38 cellular contexts compared by ENCODE assay signal in the genomic region with DNA sequence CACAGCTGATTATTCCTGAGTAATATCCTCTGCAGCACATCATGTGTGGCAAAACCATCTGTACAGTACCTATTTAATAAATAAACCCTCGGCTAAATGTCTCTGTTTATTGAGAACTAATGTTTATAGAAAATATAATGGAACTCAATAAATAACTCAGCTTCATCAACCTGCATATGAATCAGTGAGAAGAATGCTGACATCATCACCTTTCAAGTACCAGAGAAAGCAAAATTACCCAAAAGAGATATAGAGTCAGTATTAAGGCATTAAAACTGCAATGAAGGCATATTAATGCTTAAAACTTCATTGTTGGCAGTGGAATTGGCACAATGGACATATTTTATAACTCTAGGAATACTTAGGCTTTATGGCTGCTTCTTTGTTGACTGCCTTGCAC.
"Had no signal": no experiment of that assay in that cellular context is flagged by ENCODE, and none has a peak within 500 bp of the region (broad histone marks: within the 10 kb centered on the region; RNA-seq: fewer than 3 reads in every experiment).

No MANE protein-coding gene starts in this region.

- ATAC-seq: activated CD8-positive, alpha-beta T cell treated with anti-CD3 and anti-CD28 coated beads for 36 hours; activated naive CD8-positive, alpha-beta T cell treated with anti-CD3 and anti-CD28 coated beads, Interleukin-2, amount 50 U/mL, for 24 hours; activated T-cell treated with anti-CD3 and anti-CD28 coated beads, Interleukin-2, amount 50 U/mL, for 4 hours; activated T-cell treated with anti-CD3 and anti-CD28 coated beads, Interleukin-2, amount 50 U/mL, for 72 hours; activated T-helper 17 cell treated with anti-CD3 and anti-CD28 coated beads, Interleukin-2, amount 50 U/mL, for 72 hours had no signal

- H3K36me3 ChIP-seq: ascending aorta, cardiac muscle cell, colonic mucosa had no signal

- H3K27me3 ChIP-seq: ascending aorta, cardiac muscle cell, colonic mucosa had no signal

- H3K4me3 Mint-ChIP-seq: activated B cell treated with CpG ODN at 0.5 μM for 24 hours; activated CD4-positive, alpha-beta memory T cell treated with anti-CD3 and anti-CD28 coated beads for 36 hours; activated CD4-positive, alpha-beta T cell treated with anti-CD3 and anti-CD28 coated beads, Interleukin-2, amount 10 ng/mL, durations not matched to agents 24 days and 14 days; activated CD8-positive, alpha-beta T cell treated with anti-CD3 and anti-CD28 coated beads for 36 hours; activated naive CD4-positive, alpha-beta T cell treated with anti-CD3 and anti-CD28 coated beads for 36 hours; activated naive CD4-positive, alpha-beta T cell treated with anti-CD3 and anti-CD28 coated beads, Interleukin-2, amount 50 U/mL, for 24 hours; activated naive CD8-positive, alpha-beta T cell; activated naive CD8-positive, alpha-beta T cell treated with anti-CD3 and anti-CD28 coated beads, Interleukin-2, amount 10 ng/mL, durations not matched to agents 7 days and 5 days; activated naive CD8-positive, alpha-beta T cell treated with anti-CD3 and anti-CD28 coated beads, Interleukin-2, amount 50 U/mL, for 24 hours; activated T-cell treated with anti-CD3 and anti-CD28 coated beads, Interleukin-2, amount 50 U/mL, for 4 hours; activated T-cell treated with anti-CD3 and anti-CD28 coated beads, Interleukin-2, amount 50 U/mL, for 72 hours; activated T-helper 1 cell treated with anti-CD3 and anti-CD28 coated beads, Interleukin-12 subunit alpha, Interleukin-12 subunit beta, Interleukin-2, Interleukin-4 antibody, amounts not matched to agents 30 ng/mL and 10 ng/mL and 1 ng/mL, durations not matched to agents 14 hours and 24 hours and 36 hours; activated T-helper 17 cell treated with anti-CD3 and anti-CD28 coated beads, Interleukin-2, amount 50 U/mL, for 72 hours; brain; central memory CD8-positive, alpha-beta T cell; T-helper 2 cell treated with Interferon-gamma antibody and Interleukin-4, amounts not matched to agents 5 μg/mL and 100 μg/mL, for 36 hours had no signal

- H3K4me1 Mint-ChIP-seq: activated B cell treated with CpG ODN at 0.5 μM for 24 hours; activated CD4-positive, alpha-beta T cell treated with anti-CD3 and anti-CD28 coated beads, Interleukin-2, amount 10 ng/mL, durations not matched to agents 24 days and 14 days; activated naive CD4-positive, alpha-beta T cell treated with anti-CD3 and anti-CD28 coated beads, Interleukin-2, amount 50 U/mL, for 24 hours; activated naive CD8-positive, alpha-beta T cell treated with anti-CD3 and anti-CD28 coated beads, Interleukin-2, amount 10 ng/mL, durations not matched to agents 7 days and 5 days; activated naive CD8-positive, alpha-beta T cell treated with anti-CD3 and anti-CD28 coated beads, Interleukin-2, amount 50 U/mL, for 24 hours; activated T-helper 17 cell treated with anti-CD3 and anti-CD28 coated beads, Interleukin-2, amount 50 U/mL, for 72 hours; brain; central memory CD8-positive, alpha-beta T cell had no signal

- H3K9me3 ChIP-seq: ascending aorta, colonic mucosa had no signal

- H3K36me3 Mint-ChIP-seq: activated CD4-positive, alpha-beta memory T cell treated with anti-CD3 and anti-CD28 coated beads for 36 hours; activated naive CD4-positive, alpha-beta T cell treated with anti-CD3 and anti-CD28 coated beads, Interleukin-2, amount 50 U/mL, for 24 hours; activated naive CD8-positive, alpha-beta T cell; activated naive CD8-positive, alpha-beta T cell treated with anti-CD3 and anti-CD28 coated beads, Interleukin-2, amount 10 ng/mL, durations not matched to agents 7 days and 5 days; brain had no signal

- H3K27me3 Mint-ChIP-seq: brain had no signal

- H3K27ac ChIP-seq: ascending aorta, cardiac muscle cell, colonic mucosa, VCaP had no signal

- H3K4me1 ChIP-seq: ascending aorta, colonic mucosa had no signal

- H3K4me3 ChIP-seq: ascending aorta, cardiac muscle cell, colonic mucosa had no signal

- FAIRE-seq: bronchial epithelial cell, TTC549 had no signal

- DNase-seq: activated B cell treated with CpG ODN at 0.5 μM for 24 hours; activated CD4-positive, alpha-beta memory T cell treated with anti-CD3 and anti-CD28 coated beads for 36 hours; activated CD4-positive, alpha-beta T cell treated with anti-CD3 and anti-CD28 coated beads for 4 hours; activated CD4-positive, alpha-beta T cell treated with anti-CD3 and anti-CD28 coated beads, Interleukin-2, amount 10 ng/mL, durations not matched to agents 24 days and 14 days; activated CD4-positive, alpha-beta T cell treated with anti-CD3 and anti-CD28 coated beads, Interleukin-2, amount 50 U/mL, for 1 hour; activated CD4-positive, alpha-beta T cell treated with anti-CD3 and anti-CD28 coated beads, Interleukin-2, amount 50 U/mL, for 4 hours; activated CD4-positive, CD25-positive, alpha-beta regulatory T cell treated with anti-CD3 and anti-CD28 coated beads, Interleukin-2, amount 50 U/mL, for 72 hours; activated CD8-positive, alpha-beta memory T cell treated with anti-CD3 and anti-CD28 coated beads, Interleukin-2, amount 50 U/mL, for 4 hours; activated CD8-positive, alpha-beta T cell treated with anti-CD3 and anti-CD28 coated beads for 36 hours; activated effector memory CD4-positive, alpha-beta T cell treated with anti-CD3 and anti-CD28 coated beads, Interleukin-2, amount 50 U/mL, for 16 hours; activated gamma-delta T cell treated with Interleukin-2 at 50 U/mL for 16 hours; activated naive CD4-positive, alpha-beta T cell; activated naive CD4-positive, alpha-beta T cell treated with anti-CD3 and anti-CD28 coated beads for 36 hours; activated naive CD8-positive, alpha-beta T cell treated with anti-CD3 and anti-CD28 coated beads, Interleukin-2, amount 10 ng/mL, durations not matched to agents 7 days and 5 days; activated naive CD8-positive, alpha-beta T cell treated with anti-CD3 and anti-CD28 coated beads, Interleukin-2, amount 50 U/mL, for 24 hours; activated T-cell treated with anti-CD3 and anti-CD28 coated beads for 4 hours; activated T-cell treated with anti-CD3 and anti-CD28 coated beads, Interleukin-2, amount 50 U/mL, for 1 hour; activated T-cell treated with anti-CD3 and anti-CD28 coated beads, Interleukin-2, amount 50 U/mL, for 4 hours; activated T-cell treated with anti-CD3 and anti-CD28 coated beads, Interleukin-2, amount 50 U/mL, for 72 hours; amygdala; anterior cingulate cortex; caudate nucleus; cerebellar nuclear complex; colonic mucosa; T-helper 2 cell; T-helper 9 cell had no signal

- H3K27ac Mint-ChIP-seq: activated B cell treated with CpG ODN at 0.5 μM for 24 hours; activated CD4-positive, alpha-beta memory T cell treated with anti-CD3 and anti-CD28 coated beads for 36 hours; activated CD4-positive, alpha-beta T cell treated with anti-CD3 and anti-CD28 coated beads, Interleukin-2, amount 10 ng/mL, durations not matched to agents 24 days and 14 days; activated CD8-positive, alpha-beta T cell treated with anti-CD3 and anti-CD28 coated beads for 36 hours; activated naive CD4-positive, alpha-beta T cell treated with anti-CD3 and anti-CD28 coated beads for 36 hours; activated naive CD4-positive, alpha-beta T cell treated with anti-CD3 and anti-CD28 coated beads, Interleukin-2, amount 50 U/mL, for 24 hours; activated naive CD8-positive, alpha-beta T cell; activated naive CD8-positive, alpha-beta T cell treated with anti-CD3 and anti-CD28 coated beads, Interleukin-2, amount 10 ng/mL, durations not matched to agents 7 days and 5 days; activated naive CD8-positive, alpha-beta T cell treated with anti-CD3 and anti-CD28 coated beads, Interleukin-2, amount 50 U/mL, for 24 hours; activated T-cell treated with anti-CD3 and anti-CD28 coated beads, Interleukin-2, amount 50 U/mL, for 72 hours; activated T-helper 1 cell treated with anti-CD3 and anti-CD28 coated beads, Interleukin-12 subunit alpha, Interleukin-12 subunit beta, Interleukin-2, Interleukin-4 antibody, amounts not matched to agents 30 ng/mL and 10 ng/mL and 1 ng/mL, durations not matched to agents 14 hours and 24 hours and 36 hours; activated T-helper 17 cell treated with anti-CD3 and anti-CD28 coated beads, Interleukin-2, amount 50 U/mL, for 72 hours; brain; T-helper 2 cell treated with Interferon-gamma antibody and Interleukin-4, amounts not matched to agents 5 μg/mL and 100 μg/mL, for 36 hours had no signal

- H3K9me3 Mint-ChIP-seq: activated B cell treated with CpG ODN at 0.5 μM for 24 hours; activated CD4-positive, alpha-beta memory T cell treated with anti-CD3 and anti-CD28 coated beads for 36 hours; activated CD4-positive, alpha-beta T cell treated with anti-CD3 and anti-CD28 coated beads, Interleukin-2, amount 10 ng/mL, durations not matched to agents 24 days and 14 days; activated CD8-positive, alpha-beta T cell treated with anti-CD3 and anti-CD28 coated beads for 36 hours; activated naive CD4-positive, alpha-beta T cell treated with anti-CD3 and anti-CD28 coated beads for 36 hours; activated naive CD4-positive, alpha-beta T cell treated with anti-CD3 and anti-CD28 coated beads, Interleukin-2, amount 50 U/mL, for 24 hours; activated naive CD8-positive, alpha-beta T cell treated with anti-CD3 and anti-CD28 coated beads, Interleukin-2, amount 10 ng/mL, durations not matched to agents 7 days and 5 days; activated naive CD8-positive, alpha-beta T cell treated with anti-CD3 and anti-CD28 coated beads, Interleukin-2, amount 50 U/mL, for 24 hours; activated T-cell treated with anti-CD3 and anti-CD28 coated beads, Interleukin-2, amount 50 U/mL, for 4 hours; activated T-cell treated with anti-CD3 and anti-CD28 coated beads, Interleukin-2, amount 50 U/mL, for 72 hours; activated T-helper 1 cell treated with anti-CD3 and anti-CD28 coated beads, Interleukin-12 subunit alpha, Interleukin-12 subunit beta, Interleukin-2, Interleukin-4 antibody, amounts not matched to agents 30 ng/mL and 10 ng/mL and 1 ng/mL, durations not matched to agents 14 hours and 24 hours and 36 hours; activated T-helper 17 cell treated with anti-CD3 and anti-CD28 coated beads, Interleukin-2, amount 50 U/mL, for 72 hours; brain; central memory CD8-positive, alpha-beta T cell; T-helper 2 cell treated with Interferon-gamma antibody and Interleukin-4, amounts not matched to agents 5 μg/mL and 100 μg/mL, for 36 hours had no signal
